Comparison of ENCODE assay signal across 18 cellular contexts in the genomic region with DNA sequence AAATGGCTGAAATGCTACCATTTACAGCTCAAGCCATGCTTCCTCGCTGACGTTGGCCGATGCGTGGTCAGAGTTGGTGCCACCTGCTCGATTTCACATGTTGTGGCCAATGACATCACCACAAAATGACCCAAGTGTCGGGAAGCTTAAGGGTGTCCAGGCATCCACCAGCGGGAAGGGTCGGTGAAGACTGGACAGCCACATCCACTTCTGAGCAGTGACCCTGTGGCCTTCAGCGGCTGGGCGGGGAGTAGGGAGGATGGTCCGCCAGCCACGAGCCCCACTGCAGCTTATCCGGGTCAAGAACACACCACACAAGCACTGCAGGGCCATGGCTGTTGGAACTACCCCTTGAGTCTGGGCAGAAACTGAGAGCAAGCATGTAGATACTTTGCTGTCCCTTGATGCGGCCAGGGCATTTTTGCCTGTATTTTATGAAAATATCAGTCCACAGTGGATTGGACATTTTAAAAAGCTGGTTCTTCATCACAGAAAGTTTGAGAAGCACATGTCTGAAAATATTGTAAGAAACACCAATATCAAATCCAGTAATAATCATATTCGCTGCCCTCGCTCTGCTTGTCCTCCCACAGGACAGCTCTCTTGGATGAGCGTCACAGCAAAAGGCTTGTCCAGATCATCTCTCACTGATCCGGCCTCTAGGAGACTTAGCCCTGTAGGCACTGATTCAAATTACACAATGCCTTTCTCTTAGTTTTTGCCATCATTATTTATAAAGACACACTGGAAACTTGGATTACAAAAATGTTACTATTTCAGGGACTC.
"Had no signal": no experiment of that assay in that cellular context is flagged by ENCODE, and none has a peak within 500 bp of the region (broad histone marks: within the 10 kb centered on the region; RNA-seq: fewer than 3 reads in every experiment).

No MANE protein-coding gene starts in this region.

- H3K4me1 ChIP-seq: parathyroid adenoma, right lobe of liver had no signal

- H3K27ac ChIP-seq: coronary artery, epithelial cell of prostate, parathyroid adenoma, right lobe of liver, testis, VCaP had no signal

- H3K9me3 ChIP-seq: right lobe of liver, testis had no signal

- DNase-seq: activated CD4-positive, alpha-beta T cell treated with anti-CD3 and anti-CD28 coated beads, Interleukin-2, amount 50 U/mL, for 1 hour; activated CD4-positive, CD25-positive, alpha-beta regulatory T cell treated with anti-CD3 and anti-CD28 coated beads, Interleukin-2, amount 50 U/mL, for 72 hours; activated CD8-positive, alpha-beta T cell treated with anti-CD3 and anti-CD28 coated beads, Interleukin-2, amount 10 ng/mL, durations not matched to agents 7 days and 5 days; activated naive CD4-positive, alpha-beta T cell treated with anti-CD3 and anti-CD28 coated beads for 36 hours; activated T-cell treated with anti-CD3 and anti-CD28 coated beads, Interleukin-2, amount 50 U/mL, for 4 hours; amygdala; naive thymus-derived CD8-positive, alpha-beta T cell; right lobe of liver; stimulated activated CD4-positive, alpha-beta T cell treated with anti-CD3 and anti-CD28 coated beads, Interleukin-4, amount 100 ng/mL, for 1 hour; stimulated activated naive CD4-positive, alpha-beta T cell; testis; trophoblast cell had no signal

- H3K27me3 ChIP-seq: right lobe of liver, testis had no signal

- H2AFZ ChIP-seq: parathyroid adenoma had no signal

- H3K36me3 ChIP-seq: right lobe of liver had no signal

- H3K4me3 ChIP-seq: coronary artery, lung, right lobe of liver, testis had no signal

- H3K79me2 ChIP-seq: parathyroid adenoma had no signal

- ATAC-seq: activated CD8-positive, alpha-beta T cell treated with anti-CD3 and anti-CD28 coated beads, Interleukin-2, amount 10 ng/mL, durations not matched to agents 7 days and 5 days; activated T-cell treated with anti-CD3 and anti-CD28 coated beads, Interleukin-2, amount 50 U/mL, for 4 hours; naive thymus-derived CD8-positive, alpha-beta T cell; right lobe of liver; SK-N-SH treated with all-trans-retinoic acid at 6 μM for 48 hours had no signal

- H3K9ac ChIP-seq: parathyroid adenoma had no signal
